In the genomic region with DNA sequence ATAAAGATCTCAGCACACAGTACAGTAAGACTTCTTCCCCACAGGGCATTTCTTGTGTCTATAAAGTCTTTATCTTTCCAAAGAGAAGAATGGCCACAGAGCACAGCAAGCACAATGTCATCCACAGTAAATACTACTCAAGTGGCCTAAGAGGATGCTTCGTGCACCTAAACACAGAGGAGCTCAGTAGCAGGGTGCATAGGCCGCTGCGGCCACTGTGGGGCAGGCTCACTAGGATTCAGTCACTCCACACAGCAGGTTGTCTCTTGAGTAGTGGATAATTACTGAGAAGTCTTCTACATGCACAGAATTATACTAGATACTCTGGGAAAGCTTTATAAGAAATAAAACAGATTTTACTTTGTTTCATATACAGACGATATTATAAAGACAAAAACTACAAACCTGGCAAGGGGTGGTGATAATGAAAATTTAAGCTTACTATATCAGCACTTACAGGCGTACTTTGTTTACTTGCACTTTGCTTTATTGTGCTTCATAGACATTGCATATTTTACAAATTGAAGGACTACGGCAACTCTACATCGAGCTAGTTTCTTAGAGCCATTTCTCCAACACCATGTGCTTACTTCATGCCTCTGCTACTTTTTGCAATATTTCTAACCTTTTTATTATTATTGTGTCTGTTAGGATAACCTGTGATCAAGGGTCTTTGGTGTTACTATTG, we compare ENCODE assay signal across 8 cellular contexts.
A peak's percentile ranks its signal among the peaks of the same experiment; 100 is the strongest.
DNase-seq lines count a peak whose midpoint lies in the region; ATAC-seq and TF ChIP-seq lines count a peak whose summit lies in the region.

No MANE protein-coding gene starts in this region.

- no peak overlapping the region for H3K4me3 ChIP-seq in DND-41 (ENCODE audit: low read depth in 1 of 2, low read length in 2 of 2)
- no peak overlapping the region for H3K4me3 ChIP-seq in lower lobe of right lung

- TF ChIP-seq CTCF in DND-41 (IDR thresholded peaks at IDR 0.05; ENCODE audit: borderline replicate concordance, extremely low read depth, low read length, poor library complexity, severe bottlenecking): peak; percentile 38
- TF ChIP-seq CTCF in lower lobe of right lung (IDR thresholded peaks at IDR 0.05): peak; percentile 44

- no peaks in the 10 kb centered on the region for H3K27me3 Mint-ChIP-seq in activated naive CD8-positive, alpha-beta T cell treated with anti-CD3 and anti-CD28 coated beads, Interleukin-2, amount 50 U/mL, for 24 hours

- intact Hi-C loops in lower lobe of right lung (cut with DNase I): no loop called here

- no peaks in the 10 kb centered on the region for H4K20me1 ChIP-seq in DND-41 (ENCODE audit: insufficient read depth, low read length)

- ATAC-seq in DND-41 (ENCODE audit: insufficient read depth, low read depth) (no peak; the same call in 2 of the 3 replicates), HG02981 (IDR thresholded peaks at IDR 0.05; ENCODE audit: unreplicated experiment) (peak; percentile 45), lower lobe of right lung (peak; percentile 80 to 81), GM21360 (IDR thresholded peaks at IDR 0.05; ENCODE audit: unreplicated experiment) (no peak)
- ATAC-seq in activated naive CD8-positive, alpha-beta T cell treated with anti-CD3 and anti-CD28 coated beads, Interleukin-2, amount 50 U/mL, for 24 hours: peak; percentile 46

- H3K36me3 Mint-ChIP-seq in activated naive CD8-positive, alpha-beta T cell treated with anti-CD3 and anti-CD28 coated beads, Interleukin-2, amount 50 U/mL, for 24 hours (ENCODE audit: low read depth): no peaks in the 10 kb centered on the region

- peaks cover 25% of the 10 kb centered on the region for H3K4me1 Mint-ChIP-seq in activated naive CD8-positive, alpha-beta T cell treated with anti-CD3 and anti-CD28 coated beads, Interleukin-2, amount 50 U/mL, for 24 hours

- H3K36me3 ChIP-seq in DND-41 (ENCODE audit: insufficient read depth, low read length) (no peaks in the 10 kb centered on the region), lower lobe of right lung (no peaks in the 10 kb centered on the region)

- H3K27ac Mint-ChIP-seq in activated naive CD8-positive, alpha-beta T cell treated with anti-CD3 and anti-CD28 coated beads, Interleukin-2, amount 50 U/mL, for 24 hours: no peak overlapping the region

- no peaks in the 10 kb centered on the region for H3K9me3 ChIP-seq in DND-41 (ENCODE audit: insufficient read depth, low read length, severe bottlenecking)
- no peaks in the 10 kb centered on the region for H3K9me3 ChIP-seq in lower lobe of right lung

- DNase-seq in DND-41: no peak
- DNase-seq in activated naive CD8-positive, alpha-beta T cell treated with anti-CD3 and anti-CD28 coated beads, Interleukin-2, amount 50 U/mL, for 24 hours: peak; percentile 7
- peak; percentile 50 for DNase-seq in lower lobe of right lung
- DNase-seq in NCI-H1105 treated with DMSO at 0.1 percent for 48 hours (lab: John Stamatoyannopoulos, UW): no peak
- no peak for DNase-seq in activated effector memory CD4-positive, alpha-beta T cell treated with anti-CD3 and anti-CD28 coated beads, Interleukin-2, amount 50 U/mL, for 16 hours
- no peak for DNase-seq in activated CD4-positive, alpha-beta T cell treated with anti-CD3 and anti-CD28 coated beads, Interleukin-2, amount 50 U/mL, for 1 hour

- H3K27me3 ChIP-seq in DND-41 (ENCODE audit: insufficient read depth, low read length, poor library complexity): no peaks in the 10 kb centered on the region
- no peaks in the 10 kb centered on the region for H3K27me3 ChIP-seq in lower lobe of right lung (ENCODE audit: low read depth)

- no peak overlapping the region for H3K9ac ChIP-seq in DND-41 (ENCODE audit: low read depth, low read length)

- H2AFZ ChIP-seq in DND-41 (ENCODE audit: low read depth, low read length): no peak overlapping the region

- no peak overlapping the region for H3K27ac ChIP-seq in DND-41 (ENCODE audit: low read length)
- H3K27ac ChIP-seq in lower lobe of right lung: no peak overlapping the region

- no peaks in the 10 kb centered on the region for H3K9me3 Mint-ChIP-seq in activated naive CD8-positive, alpha-beta T cell treated with anti-CD3 and anti-CD28 coated beads, Interleukin-2, amount 50 U/mL, for 24 hours

- H3K4me1 ChIP-seq in DND-41 (ENCODE audit: insufficient read depth, low read length) (no peaks in the 10 kb centered on the region), lower lobe of right lung (peaks cover 27% of the 10 kb centered on the region)

- H3K79me2 ChIP-seq in DND-41 (ENCODE audit: insufficient read depth, low read length): no peaks in the 10 kb centered on the region

- no peak overlapping the region for H3K4me3 Mint-ChIP-seq in activated naive CD8-positive, alpha-beta T cell treated with anti-CD3 and anti-CD28 coated beads, Interleukin-2, amount 50 U/mL, for 24 hours

- H3K4me2 ChIP-seq in DND-41 (ENCODE audit: insufficient read depth, low read length): no peak overlapping the region

Comparison
In these comparisons a context has a peak if more than half of its experiments do, and no peak if none do; other contexts are left out.
1. ATAC-seq: peak in HG02981 (single experiment), activated naive CD8-positive, alpha-beta T cell treated with anti-CD3 and anti-CD28 coated beads, Interleukin-2, amount 50 U/mL, for 24 hours (single experiment) and lower lobe of right lung (2 of 2); none in DND-41 (single experiment) and GM21360 (single experiment).
2. DNase-seq: peak in activated naive CD8-positive, alpha-beta T cell treated with anti-CD3 and anti-CD28 coated beads, Interleukin-2, amount 50 U/mL, for 24 hours (single experiment) and lower lobe of right lung (single experiment); none in DND-41 (single experiment), NCI-H1105 treated with DMSO at 0.1 percent for 48 hours (single experiment), activated effector memory CD4-positive, alpha-beta T cell treated with anti-CD3 and anti-CD28 coated beads, Interleukin-2, amount 50 U/mL, for 16 hours (single experiment) and activated CD4-positive, alpha-beta T cell treated with anti-CD3 and anti-CD28 coated beads, Interleukin-2, amount 50 U/mL, for 1 hour (single experiment).